Comparison of ENCODE assay signal across 1 cellular context in genomic region chr12:132904718-132905328, GRCh38.
TF ChIP-seq lines count a peak whose summit lies in the region.

No MANE protein-coding gene starts in this region.

TF ChIP-seq in SK-N-SH, 30 proteins besides CTCF, POLR2A, EP300 and RAD21 (continued from another document):
- TF ChIP-seq FOXJ3 (CRISPR knock-in tag; IDR thresholded peaks at IDR 0.05) (no peak), NRF1 (IDR thresholded peaks at IDR 0.05; ENCODE audit: low read depth, low read length) (no peak), MXI1 (IDR thresholded peaks at IDR 0.05; ENCODE audit: low read depth, low read length) (no peak), ELF1 (IDR thresholded peaks at IDR 0.05) (no peak), POLR2AphosphoS5 (IDR thresholded peaks at IDR 0.05; ENCODE audit: low read depth, low read length) (no peak), FOXM1 (IDR thresholded peaks at IDR 0.05; ENCODE audit: low read depth) (no peak), TEAD4 (IDR thresholded peaks at IDR 0.05; ENCODE audit: borderline replicate concordance, insufficient read depth) (no peak), TCF12 (IDR thresholded peaks at IDR 0.05) (no peak), IRF3 (IDR thresholded peaks at IDR 0.05; ENCODE audit: low read depth, low read length) (no peak), NFIC (IDR thresholded peaks at IDR 0.05; ENCODE audit: borderline replicate concordance) (no peak), RFX5 (IDR thresholded peaks at IDR 0.05; ENCODE audit: low read length) (no peak), REST (IDR thresholded peaks at IDR 0.05; ENCODE audit: low read depth, low read length) (no peak), SIN3A (IDR thresholded peaks at IDR 0.05; ENCODE audit: borderline replicate concordance, low read depth, low read length) (no peak), PBX3 (IDR thresholded peaks at IDR 0.05) (no peak)
